17 cellular contexts compared by ENCODE assay signal in genomic region chr4:185755451-185755850, GRCh38. TPM values are rescaled to one million over a fixed set of nuclear protein-coding genes. Genes with fewer than 3 reads are reported as not detected.
DNase-seq lines count a peak whose midpoint lies in the region; ATAC-seq and TF ChIP-seq lines count a peak whose summit lies in the region.
"Had no signal": no experiment of that assay in that cellular context is flagged by ENCODE, and none has a peak within 500 bp of the region (broad histone marks: within the 10 kb centered on the region; RNA-seq: fewer than 3 reads in every experiment).

No MANE protein-coding gene starts in this region.

- TF ChIP-seq EP300 in esophagus muscularis mucosa (IDR thresholded peaks at IDR 0.05), result no peak

- no peak overlapping the region for H4K91ac ChIP-seq in neuronal stem cell (ENCODE audit: low read depth, low read length, poor library complexity)

- no peak overlapping the region for H3K9ac ChIP-seq in neuronal stem cell (ENCODE audit: low read depth, low read length, poor library complexity)
- H3K9ac ChIP-seq: BLaER1 treated with 17β-estradiol and CSF1 and Interleukin-3, amounts not matched to agents 10 nM and 100 nM had no signal

- no peak for TF ChIP-seq POLR2A in esophagus muscularis mucosa (IDR thresholded peaks at IDR 0.05; ENCODE audit: low read depth)

- H3K27ac Mint-ChIP-seq in T-helper 2 cell treated with Interferon-gamma antibody and Interleukin-4, amounts not matched to agents 5 μg/mL and 100 μg/mL, for 36 hours, result no peak overlapping the region
- H3K27ac Mint-ChIP-seq in activated naive CD8-positive, alpha-beta T cell treated with anti-CD3 and anti-CD28 coated beads, Interleukin-2, amount 50 U/mL, for 24 hours, result no peak overlapping the region
- H3K27ac Mint-ChIP-seq: CD4-positive, alpha-beta memory T cell; H9 had no signal

- H3K4me2 ChIP-seq in neuronal stem cell (ENCODE audit: insufficient read depth, low read length, poor library complexity, severe bottlenecking), result no peak overlapping the region
- H3K4me2 ChIP-seq: BLaER1 treated with 17β-estradiol and CSF1 and Interleukin-3, amounts not matched to agents 10 nM and 100 nM had no signal

- no peaks in the 10 kb centered on the region for H3K9me3 Mint-ChIP-seq in T-helper 2 cell treated with Interferon-gamma antibody and Interleukin-4, amounts not matched to agents 5 μg/mL and 100 μg/mL, for 36 hours
- H3K9me3 Mint-ChIP-seq in activated naive CD8-positive, alpha-beta T cell treated with anti-CD3 and anti-CD28 coated beads, Interleukin-2, amount 50 U/mL, for 24 hours, result no peaks in the 10 kb centered on the region

- peak; percentile 79 for DNase-seq in COLO829 (ENCODE audit: low spot score)
- DNase-seq in LoVo (ENCODE audit: low spot score), result peak; percentile 22
- DNase-seq in amniotic epithelial cell (ENCODE audit: low read depth), result peak; percentile 62
- peak; percentile 42 for DNase-seq in esophagus muscularis mucosa (ENCODE audit: extremely low spot score)
- no peak for DNase-seq in neuronal stem cell (ENCODE audit: low spot score)
- no peak for DNase-seq in T-helper 2 cell treated with Interferon-gamma antibody and Interleukin-4, amounts not matched to agents 5 μg/mL and 100 μg/mL, for 36 hours (ENCODE audit: low spot score)
- DNase-seq in activated naive CD8-positive, alpha-beta T cell treated with anti-CD3 and anti-CD28 coated beads, Interleukin-2, amount 50 U/mL, for 24 hours, result no peak
- DNase-seq: CD4-positive, alpha-beta memory T cell; H9; Karpas-422; MM.1S; NCI-H1092 treated with DMSO at 0.1 percent for 48 hours; NCI-H2029; NCI-H2227 treated with DMSO at 0.1 percent for 48 hours; NCI-H510A treated with DMSO at 0.1 percent for 48 hours; NCI-H82 had no signal

- no peak overlapping the region for H3K4ac ChIP-seq in neuronal stem cell (ENCODE audit: low read length)

- H3K27me3 ChIP-seq in esophagus muscularis mucosa, result no peaks in the 10 kb centered on the region
- H3K27me3 ChIP-seq in neuronal stem cell (ENCODE audit: control insufficient read depth in 3 of 3, insufficient read depth in 3 of 3, low read depth in 1 of 3, low read length in 3 of 3), result no peaks in the 10 kb centered on the region
- H3K27me3 ChIP-seq: BLaER1 treated with 17β-estradiol and CSF1 and Interleukin-3, amounts not matched to agents 10 nM and 100 nM had no signal

- no peak overlapping the region for H3K14ac ChIP-seq in neuronal stem cell (ENCODE audit: low read length)

- H3K18ac ChIP-seq in neuronal stem cell (ENCODE audit: low read length), result no peak overlapping the region

- no peak for ATAC-seq in activated naive CD8-positive, alpha-beta T cell treated with anti-CD3 and anti-CD28 coated beads, Interleukin-2, amount 50 U/mL, for 24 hours

- intact Hi-C loops in esophagus muscularis mucosa (cut with DNase I), result no loop called here

- no peak overlapping the region for H2BK12ac ChIP-seq in neuronal stem cell (ENCODE audit: low read length)

- H3K27ac ChIP-seq in esophagus muscularis mucosa (replicated peaks in 1 of 4), result no peak overlapping the region
- no peak overlapping the region for H3K27ac ChIP-seq in neuronal stem cell (replicated peaks; ENCODE audit: low read length)
- H3K27ac ChIP-seq: BLaER1 treated with 17β-estradiol and CSF1 and Interleukin-3, amounts not matched to agents 10 nM and 100 nM had no signal

- H3K23ac ChIP-seq in neuronal stem cell (ENCODE audit: low read depth, low read length, poor library complexity), result no peak overlapping the region

- H2BK120ac ChIP-seq in neuronal stem cell (ENCODE audit: low read depth, low read length), result no peak overlapping the region

- no peak overlapping the region for H4K8ac ChIP-seq in neuronal stem cell (ENCODE audit: low read depth, low read length)

- H3K4me3 Mint-ChIP-seq in T-helper 2 cell treated with Interferon-gamma antibody and Interleukin-4, amounts not matched to agents 5 μg/mL and 100 μg/mL, for 36 hours, result no peak overlapping the region
- H3K4me3 Mint-ChIP-seq in activated naive CD8-positive, alpha-beta T cell treated with anti-CD3 and anti-CD28 coated beads, Interleukin-2, amount 50 U/mL, for 24 hours, result no peak overlapping the region
- H3K4me3 Mint-ChIP-seq: CD4-positive, alpha-beta memory T cell; H9 had no signal

- no peak overlapping the region for H2AFZ ChIP-seq in neuronal stem cell (ENCODE audit: low read length)

- H3K36me3 ChIP-seq in esophagus muscularis mucosa (peaks cover 0 to 6% (median 0%) of the 10 kb centered on the region in 4 donors), neuronal stem cell (replicated peaks in 1 of 2; ENCODE audit: control insufficient read depth in 2 of 2, insufficient read depth in 2 of 2, low read length in 2 of 2) (peaks cover 0 to 1% of the 10 kb centered on the region in 2 donors)
- H3K36me3 ChIP-seq: BLaER1 treated with 17β-estradiol and CSF1 and Interleukin-3, amounts not matched to agents 10 nM and 100 nM had no signal

- H3K4me1 ChIP-seq in esophagus muscularis mucosa, result peaks cover 13 to 46% (median 17%) of the 10 kb centered on the region in 4 donors
- H3K4me1 ChIP-seq in neuronal stem cell (ENCODE audit: control insufficient read depth in 2 of 2, insufficient read depth in 1 of 2, low read depth in 1 of 2, low read length in 2 of 2), result peaks cover 0 to 11% of the 10 kb centered on the region in 2 donors

- H3K79me1 ChIP-seq in neuronal stem cell (ENCODE audit: low read depth, low read length), result peaks cover 2% of the 10 kb centered on the region

- TF ChIP-seq CTCF in esophagus muscularis mucosa (IDR thresholded peaks at IDR 0.05), result no peak

- no peaks in the 10 kb centered on the region for H3K4me1 Mint-ChIP-seq in T-helper 2 cell treated with Interferon-gamma antibody and Interleukin-4, amounts not matched to agents 5 μg/mL and 100 μg/mL, for 36 hours (ENCODE audit: low read depth)
- H3K4me1 Mint-ChIP-seq in activated naive CD8-positive, alpha-beta T cell treated with anti-CD3 and anti-CD28 coated beads, Interleukin-2, amount 50 U/mL, for 24 hours, result no peaks in the 10 kb centered on the region
- H3K4me1 Mint-ChIP-seq: CD4-positive, alpha-beta memory T cell had no signal

- H3K27me3 Mint-ChIP-seq in T-helper 2 cell treated with Interferon-gamma antibody and Interleukin-4, amounts not matched to agents 5 μg/mL and 100 μg/mL, for 36 hours (ENCODE audit: low read depth), result no peaks in the 10 kb centered on the region
- peaks cover 2% of the 10 kb centered on the region for H3K27me3 Mint-ChIP-seq in activated naive CD8-positive, alpha-beta T cell treated with anti-CD3 and anti-CD28 coated beads, Interleukin-2, amount 50 U/mL, for 24 hours

- H3K4me3 ChIP-seq in esophagus muscularis mucosa (no peak overlapping the region), neuronal stem cell (ENCODE audit: low read length in 2 of 2) (no peak overlapping the region)
- H3K4me3 ChIP-seq: BLaER1 treated with 17β-estradiol and CSF1 and Interleukin-3, amounts not matched to agents 10 nM and 100 nM had no signal

- no peak overlapping the region for H2BK15ac ChIP-seq in neuronal stem cell (ENCODE audit: low read length)

- no peak overlapping the region for H2AK5ac ChIP-seq in neuronal stem cell (ENCODE audit: low read depth, low read length)

- no peak overlapping the region for H2BK5ac ChIP-seq in neuronal stem cell (ENCODE audit: low read length)

- H3K36me3 Mint-ChIP-seq in T-helper 2 cell treated with Interferon-gamma antibody and Interleukin-4, amounts not matched to agents 5 μg/mL and 100 μg/mL, for 36 hours (ENCODE audit: low read depth), result no peaks in the 10 kb centered on the region
- no peaks in the 10 kb centered on the region for H3K36me3 Mint-ChIP-seq in activated naive CD8-positive, alpha-beta T cell treated with anti-CD3 and anti-CD28 coated beads, Interleukin-2, amount 50 U/mL, for 24 hours (ENCODE audit: low read depth)
- H3K36me3 Mint-ChIP-seq: CD4-positive, alpha-beta memory T cell had no signal

- H3K9me3 ChIP-seq in esophagus muscularis mucosa (no peaks in the 10 kb centered on the region), neuronal stem cell (replicated peaks in 1 of 2; ENCODE audit: control insufficient read depth in 2 of 2, insufficient read depth in 1 of 2, low read depth in 1 of 2, low read length in 2 of 2) (no peaks in the 10 kb centered on the region)
- H3K9me3 ChIP-seq: BLaER1 treated with 17β-estradiol and CSF1 and Interleukin-3, amounts not matched to agents 10 nM and 100 nM had no signal

RNA-seq across cellular contexts. Expression of gene SORBS2, which starts 56.5 kb away (rescaled TPM):
- total RNA-seq in esophagus muscularis mucosa, result 1,000 to 10,000 TPM in 3 of 4 donors, 100 to 1,000 TPM in 1; 821 to 1,626 (median 1,353) TPM
- polyA plus RNA-seq in neuronal stem cell (2013, experiment 1 of 2), result 79.5 TPM
- polyA plus RNA-seq in neuronal stem cell (2013, experiment 2 of 2), result 78.3 TPM
- total RNA-seq: CD4-positive, alpha-beta memory T cell had no signal
- polyA plus RNA-seq: CD4-positive, alpha-beta memory T cell had no signal

Comparison
In these comparisons a context has a peak if more than half of its experiments do, and no peak if none do; other contexts are left out.
1. DNase-seq: peak in COLO829 (single experiment), LoVo (single experiment), amniotic epithelial cell (single experiment) and esophagus muscularis mucosa (single experiment); none in neuronal stem cell (single experiment), T-helper 2 cell treated with Interferon-gamma antibody and Interleukin-4, amounts not matched to agents 5 μg/mL and 100 μg/mL, for 36 hours (single experiment) and activated naive CD8-positive, alpha-beta T cell treated with anti-CD3 and anti-CD28 coated beads, Interleukin-2, amount 50 U/mL, for 24 hours (single experiment).